ENCODE assay signal across 23 cellular contexts in the genomic region with DNA sequence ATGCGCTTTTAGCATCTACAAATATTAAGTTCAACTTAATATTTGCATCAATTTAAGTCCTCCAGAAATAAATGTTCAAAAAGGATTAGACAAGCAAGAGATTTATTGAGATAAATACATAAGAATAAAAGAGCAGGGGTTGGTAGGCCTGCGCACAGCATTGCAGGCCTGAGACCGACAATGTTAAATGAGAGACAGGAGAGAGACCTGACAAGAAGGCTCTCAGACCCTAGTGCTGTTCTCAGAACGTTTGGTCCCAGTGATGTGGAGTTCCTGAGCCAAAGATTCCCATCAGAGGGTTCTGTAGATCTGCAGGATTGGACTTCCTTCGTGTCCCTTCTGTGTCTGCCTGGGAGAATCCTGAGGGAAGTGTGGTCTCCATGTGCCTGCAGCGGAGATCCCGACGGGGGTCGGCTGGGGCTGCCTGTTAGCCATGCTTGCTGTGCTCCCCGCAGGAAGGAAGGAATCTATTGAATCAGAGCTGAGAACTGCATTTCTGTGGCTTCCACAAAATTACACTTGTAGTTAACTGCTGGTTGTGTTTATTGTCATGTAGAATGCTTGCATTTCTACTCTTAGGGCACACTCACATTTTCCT.
DNase-seq lines count a peak whose midpoint lies in the region; FAIRE-seq and TF ChIP-seq lines count a peak whose summit lies in the region.
"Had no signal": no experiment of that assay in that cellular context is flagged by ENCODE, and none has a peak within 500 bp of the region (broad histone marks: within the 10 kb centered on the region; RNA-seq: fewer than 3 reads in every experiment).

No MANE protein-coding gene starts in this region.

- no peak overlapping the region for H2BK12ac ChIP-seq in neuronal stem cell (ENCODE audit: low read length)

- no peak for TF ChIP-seq POLR2A in GM12892 (IDR thresholded peaks at IDR 0.05; ENCODE audit: low read depth, low read length)

- H3K9me3 ChIP-seq in HUES48 (ENCODE audit: control insufficient read depth, insufficient read depth, low read length) (no peaks in the 10 kb centered on the region), endodermal cell (ENCODE audit: control insufficient read depth, low read length) (no peaks in the 10 kb centered on the region), iPS-20b (ENCODE audit: insufficient read depth, low read depth, low read length) (no peaks in the 10 kb centered on the region), neuronal stem cell (replicated peaks in 1 of 2; ENCODE audit: control insufficient read depth in 2 of 2, insufficient read depth in 1 of 2, low read depth in 1 of 2, low read length in 2 of 2) (no peaks in the 10 kb centered on the region)

- no peak overlapping the region for H4K8ac ChIP-seq in neuronal stem cell (ENCODE audit: low read depth, low read length)

- H3K4me3 ChIP-seq in HUES48 (ENCODE audit: low read depth, low read length) (no peak overlapping the region), endodermal cell (ENCODE audit: low read length) (no peak overlapping the region), iPS-20b (ENCODE audit: low read length) (no peak overlapping the region), neuronal stem cell (ENCODE audit: low read length in 2 of 2) (no peak overlapping the region)
- H3K4me3 ChIP-seq: GM23248 had no signal

- peak; percentile 72 for DNase-seq in endodermal cell
- DNase-seq in neuronal stem cell (ENCODE audit: low spot score), result no peak
- DNase-seq in C1 segment of cervical spinal cord (lab: John Stamatoyannopoulos, UW), result no peak
- no peak for DNase-seq in stimulated activated naive CD4-positive, alpha-beta T cell treated with Interleukin-2 at 50 U/mL for 16 hours (lab: John Stamatoyannopoulos, UW)
- no peak for DNase-seq in GM12892 (ENCODE audit: insufficient read length)
- no peak for DNase-seq in HCEC 1CT
- DNase-seq: CD4-positive, alpha-beta memory T cell; COR-L47; DMS153; DMS79 treated with DMSO at 0.1 percent for 48 hours; EL; GM23248 had no signal

- H2AFZ ChIP-seq in neuronal stem cell (ENCODE audit: low read length), result peak overlapping the region; percentile 27
- H2AFZ ChIP-seq: GM23248 had no signal

- H4K91ac ChIP-seq in neuronal stem cell (ENCODE audit: low read depth, low read length, poor library complexity), result no peak overlapping the region

- H3K27me3 ChIP-seq in HUES48 (ENCODE audit: control insufficient read depth, insufficient read depth, low read length) (no peaks in the 10 kb centered on the region), endodermal cell (ENCODE audit: control insufficient read depth, insufficient read depth, low read length, poor library complexity, severe bottlenecking) (no peaks in the 10 kb centered on the region), iPS-20b (ENCODE audit: insufficient read depth, low read length) (no peaks in the 10 kb centered on the region), neuronal stem cell (ENCODE audit: control insufficient read depth in 3 of 3, insufficient read depth in 3 of 3, low read depth in 1 of 3, low read length in 3 of 3) (no peaks in the 10 kb centered on the region)

- 65 to 83% methylated on average over 3 to 9 of the region's 10 CpGs for WGBS in endodermal cell (ENCODE audit: insufficient coverage in 1 of 2, insufficient read length in 1 of 2), 2 experiments
- WGBS in neuronal stem cell (ENCODE audit: extremely low coverage in 2 of 2, insufficient read length in 2 of 2, insufficient replicate concordance in 1 of 2), 2 donors, result no CpG with 5 or more reads among the region's 10 CpGs

- H3K18ac ChIP-seq in neuronal stem cell (ENCODE audit: low read length), result no peak overlapping the region

- no peaks in the 10 kb centered on the region for H3K27me3 Mint-ChIP-seq in endodermal cell (ENCODE audit: insufficient read depth)
- H3K27me3 Mint-ChIP-seq: B cell; CD4-positive, alpha-beta memory T cell had no signal

- no peak overlapping the region for H2BK5ac ChIP-seq in neuronal stem cell (ENCODE audit: low read length)

- H3K9me3 Mint-ChIP-seq in endodermal cell, result no peaks in the 10 kb centered on the region

- no peak overlapping the region for H3K4me2 ChIP-seq in neuronal stem cell (ENCODE audit: insufficient read depth, low read length, poor library complexity, severe bottlenecking)
- H3K4me2 ChIP-seq: KMS-11 had no signal

- no peak for FAIRE-seq in GM12892 (lab: Jason Lieb, UNC)
- FAIRE-seq: A204.1, D721Med, G401.6, GM12891, GM19239, HepG2 had no signal

- no peak overlapping the region for H3K4me3 Mint-ChIP-seq in endodermal cell
- H3K4me3 Mint-ChIP-seq: B cell; CD4-positive, alpha-beta memory T cell had no signal

- no peak overlapping the region for H2BK15ac ChIP-seq in neuronal stem cell (ENCODE audit: low read length)

- H3K79me1 ChIP-seq in neuronal stem cell (ENCODE audit: low read depth, low read length), result no peaks in the 10 kb centered on the region

- no peak overlapping the region for H3K14ac ChIP-seq in neuronal stem cell (ENCODE audit: low read length)

- H3K4me1 Mint-ChIP-seq in endodermal cell, result peaks cover 7% of the 10 kb centered on the region
- H3K4me1 Mint-ChIP-seq: B cell; CD4-positive, alpha-beta memory T cell had no signal

- no peaks in the 10 kb centered on the region for H3K36me3 ChIP-seq in HUES48 (ENCODE audit: control insufficient read depth, insufficient read depth, low read length)
- H3K36me3 ChIP-seq in endodermal cell (ENCODE audit: control insufficient read depth, insufficient read depth, low read length), result no peaks in the 10 kb centered on the region
- no peaks in the 10 kb centered on the region for H3K36me3 ChIP-seq in iPS-20b (ENCODE audit: insufficient read depth, low read depth, low read length)
- no peaks in the 10 kb centered on the region for H3K36me3 ChIP-seq in neuronal stem cell (replicated peaks in 1 of 2; ENCODE audit: control insufficient read depth in 2 of 2, insufficient read depth in 2 of 2, low read length in 2 of 2)

- H3K4me1 ChIP-seq in HUES48 (ENCODE audit: control insufficient read depth, insufficient read depth, low read length), result peaks cover 26% of the 10 kb centered on the region
- no peaks in the 10 kb centered on the region for H3K4me1 ChIP-seq in endodermal cell (ENCODE audit: control insufficient read depth, insufficient read depth, low read length)
- peaks cover 20% of the 10 kb centered on the region for H3K4me1 ChIP-seq in iPS-20b (ENCODE audit: insufficient read depth, low read length)
- H3K4me1 ChIP-seq in neuronal stem cell (ENCODE audit: control insufficient read depth in 2 of 2, insufficient read depth in 1 of 2, low read depth in 1 of 2, low read length in 2 of 2), result no peaks in the 10 kb centered on the region

- no peak overlapping the region for H3K27ac Mint-ChIP-seq in endodermal cell
- H3K27ac Mint-ChIP-seq: B cell; CD4-positive, alpha-beta memory T cell had no signal

- no peak for TF ChIP-seq CTCF in endodermal cell (conservative IDR thresholded peaks at IDR 0.05)

- H3K27ac ChIP-seq in HUES48 (ENCODE audit: low read depth, low read length) (peak overlapping the region; percentile 39), endodermal cell (ENCODE audit: low read depth, low read length) (no peak overlapping the region), iPS-20b (ENCODE audit: low read length) (no peak overlapping the region), neuronal stem cell (replicated peaks; ENCODE audit: low read length) (no peak overlapping the region)
- H3K27ac ChIP-seq: C4-2B, GM23248, KMS-11 had no signal

- no peak overlapping the region for H2AK5ac ChIP-seq in neuronal stem cell (ENCODE audit: low read depth, low read length)

- H3K4ac ChIP-seq in neuronal stem cell (ENCODE audit: low read length), result no peak overlapping the region

- no peak overlapping the region for H2BK120ac ChIP-seq in neuronal stem cell (ENCODE audit: low read depth, low read length)

- H3K9ac ChIP-seq in HUES48 (ENCODE audit: low read depth, low read length) (peak overlapping the region; percentile 45; the same call in 1 of the 2 replicates), endodermal cell (ENCODE audit: extremely low read depth, low read length, poor library complexity, severe bottlenecking) (no peak overlapping the region), iPS-20b (ENCODE audit: low read depth, low read length) (peak overlapping the region; percentile 7; the same call in 1 of the 2 replicates), neuronal stem cell (ENCODE audit: low read depth, low read length, poor library complexity) (no peak overlapping the region)
- H3K9ac ChIP-seq: GM23248, KMS-11 had no signal

- no peaks in the 10 kb centered on the region for H3K36me3 Mint-ChIP-seq in endodermal cell (ENCODE audit: low read depth)
- H3K36me3 Mint-ChIP-seq: CD4-positive, alpha-beta memory T cell had no signal

- no peak overlapping the region for H3K23ac ChIP-seq in neuronal stem cell (ENCODE audit: low read depth, low read length, poor library complexity)

Comparison
In these comparisons a context has a peak if more than half of its experiments do, and no peak if none do; other contexts are left out.
1. H3K9ac ChIP-seq: peak in HUES48 (single experiment) and iPS-20b (single experiment); none in endodermal cell (single experiment) and neuronal stem cell (single experiment).